In genomic region chr3:183287301-183287971, GRCh38 we compare ENCODE assay signal across 1 cellular context.
TF ChIP-seq lines count a peak whose summit lies in the region.

No MANE protein-coding gene starts in this region.

TF ChIP-seq in K562, 482 proteins besides CTCF, POLR2A, EP300 and RAD21 (continued from another document and continues in another):
- TF ChIP-seq ZNF592 (IDR thresholded peaks at IDR 0.05) = peak; percentile 96
- no peak for TF ChIP-seq MCM2 (IDR thresholded peaks at IDR 0.05; ENCODE audit: low read depth)
- no peak for TF ChIP-seq PURB (CRISPR knock-in tag; IDR thresholded peaks at IDR 0.05; ENCODE audit: low read depth)
- no peak for TF ChIP-seq THRAP3 (IDR thresholded peaks at IDR 0.05; ENCODE audit: borderline replicate concordance)
- TF ChIP-seq SAP30 (IDR thresholded peaks at IDR 0.05; ENCODE audit: borderline replicate concordance, insufficient read depth, low read depth, low read length, poor library complexity, severe bottlenecking) = no peak
- TF ChIP-seq GTF2A2 (tag; IDR thresholded peaks at IDR 0.05) = no peak
- no peak for TF ChIP-seq RB1 (IDR thresholded peaks at IDR 0.05; ENCODE audit: low read depth)
- TF ChIP-seq HINFP (tag; conservative IDR thresholded peaks at IDR 0.05; ENCODE audit: low read depth) = peak; percentile 90
- TF ChIP-seq RERE (CRISPR knock-in tag; IDR thresholded peaks at IDR 0.05; ENCODE audit: borderline replicate concordance) = no peak
- no peak for TF ChIP-seq SIN3B (IDR thresholded peaks at IDR 0.05; ENCODE audit: low read depth)
- no peak for TF ChIP-seq YY1 (IDR thresholded peaks at IDR 0.05; ENCODE audit: borderline replicate concordance in 1 of 3, control insufficient read depth in 1 of 3, extremely low read depth in 1 of 3, insufficient read depth in 3 of 3, insufficient read length in 1 of 3, insufficient replicate concordance in 2 of 3, low read depth in 1 of 3, low read length in 2 of 3)
- TF ChIP-seq ZNF395 (CRISPR knock-in tag; IDR thresholded peaks at IDR 0.05) = peak; percentile 96
- TF ChIP-seq HMBOX1 (IDR thresholded peaks at IDR 0.05) = no peak
- TF ChIP-seq RFX1 (IDR thresholded peaks at IDR 0.05) = no peak
- TF ChIP-seq ZMIZ1 (IDR thresholded peaks at IDR 0.05; ENCODE audit: low read depth in 2 of 2, low read length in 2 of 2) = no peak
- no peak for TF ChIP-seq SRSF9 (IDR thresholded peaks at IDR 0.05; ENCODE audit: borderline replicate concordance, low read depth, low read length)
- peak; percentile 61; the same call in 1 of the 2 replicates for TF ChIP-seq MAFK (IDR thresholded peaks at IDR 0.05; ENCODE audit: low read length)
- TF ChIP-seq EP400 (IDR thresholded peaks at IDR 0.05) = peak; percentile 67
- TF ChIP-seq COPS2 (conservative IDR thresholded peaks at IDR 0.05) = no peak
- peak; percentile 69 for TF ChIP-seq MYC (IDR thresholded peaks at IDR 0.05; ENCODE audit: low read depth, low read length)
- TF ChIP-seq MYC (CRISPR knock-in tag; IDR thresholded peaks at IDR 0.05; ENCODE audit: borderline replicate concordance, low read depth) = no peak
- no peak for TF ChIP-seq RBM14 (IDR thresholded peaks at IDR 0.05; ENCODE audit: borderline replicate concordance, insufficient read depth, low read depth, low read length)
- no peak for TF ChIP-seq ZKSCAN3 (CRISPR knock-in tag; IDR thresholded peaks at IDR 0.05)
- no peak for TF ChIP-seq E2F5 (CRISPR knock-in tag; IDR thresholded peaks at IDR 0.05)
- no peak for TF ChIP-seq HOXB6 (CRISPR knock-in tag; IDR thresholded peaks at IDR 0.05; ENCODE audit: borderline replicate concordance)
- no peak for TF ChIP-seq ZFP30 (CRISPR knock-in tag; IDR thresholded peaks at IDR 0.05; ENCODE audit: borderline replicate concordance)
- TF ChIP-seq ZNF551 (CRISPR knock-in tag; IDR thresholded peaks at IDR 0.05) = no peak
- no peak for TF ChIP-seq ZFP1 (CRISPR knock-in tag; IDR thresholded peaks at IDR 0.05)
- no peak for TF ChIP-seq XRCC5 (IDR thresholded peaks at IDR 0.05; ENCODE audit: low read depth, low read length)
- no peak for TF ChIP-seq ARID4B (CRISPR knock-in tag; IDR thresholded peaks at IDR 0.05)
- TF ChIP-seq TCFL5 (CRISPR knock-in tag; conservative IDR thresholded peaks at IDR 0.05) = 0 out of 2 replicates have a peak, but pooled peaks have one; percentile 48
- TF ChIP-seq KDM4B (IDR thresholded peaks at IDR 0.05; ENCODE audit: borderline replicate concordance in 2 of 2, low read depth in 1 of 2) = no peak
